1 cellular context compared by ENCODE assay signal in genomic region chr9:17003576-17004240, GRCh38.
TF ChIP-seq lines count a peak whose summit lies in the region.

No MANE protein-coding gene starts in this region.

TF ChIP-seq in SK-N-SH treated with all-trans-retinoic acid at 6 μM for 48 hours, 23 proteins besides CTCF, POLR2A, EP300 and RAD21 (continued from another document):
- TF ChIP-seq CSRNP3 (CRISPR knock-in tag; IDR thresholded peaks at IDR 0.05), result no peak
- no peak for TF ChIP-seq SNAI2 (CRISPR knock-in tag; IDR thresholded peaks at IDR 0.05)
- TF ChIP-seq OSR1 (CRISPR knock-in tag; IDR thresholded peaks at IDR 0.05), result no peak
- no peak for TF ChIP-seq CREB5 (CRISPR knock-in tag; IDR thresholded peaks at IDR 0.05; ENCODE audit: low read depth)
- no peak for TF ChIP-seq PATZ1 (CRISPR knock-in tag; IDR thresholded peaks at IDR 0.05; ENCODE audit: borderline replicate concordance)
- TF ChIP-seq ESRRG (CRISPR knock-in tag; IDR thresholded peaks at IDR 0.05), result no peak
- TF ChIP-seq ARNTL (CRISPR knock-in tag; IDR thresholded peaks at IDR 0.05; ENCODE audit: borderline replicate concordance, low read depth), result no peak
- TF ChIP-seq RARB (CRISPR knock-in tag; IDR thresholded peaks at IDR 0.05), result no peak
- no peak for TF ChIP-seq TOX (CRISPR knock-in tag; IDR thresholded peaks at IDR 0.05; ENCODE audit: borderline replicate concordance)
- TF ChIP-seq ZNF70 (CRISPR knock-in tag; IDR thresholded peaks at IDR 0.05), result no peak
- TF ChIP-seq CSDC2 (CRISPR knock-in tag; IDR thresholded peaks at IDR 0.05), result no peak
